In genomic region chr16:70162041-70162451, GRCh38 we compare ENCODE assay signal across 9 cellular contexts. TPM values are rescaled to one million over a fixed set of nuclear protein-coding genes. Genes with fewer than 3 reads are reported as not detected.
DNase-seq lines count a peak whose midpoint lies in the region; ATAC-seq and TF ChIP-seq lines count a peak whose summit lies in the region.
"Had no signal": no experiment of that assay in that cellular context is flagged by ENCODE, and none has a peak within 500 bp of the region (broad histone marks: within the 10 kb centered on the region; RNA-seq: fewer than 3 reads in every experiment).

No MANE protein-coding gene starts in this region.

- peaks cover 35% of the 10 kb centered on the region for H3K36me3 ChIP-seq in CD8-positive, alpha-beta memory T cell (ENCODE audit: insufficient read depth, low read length)
- peaks cover 43% of the 10 kb centered on the region for H3K36me3 ChIP-seq in endodermal cell (ENCODE audit: control insufficient read depth, insufficient read depth, low read length)
- peaks cover 5 to 58% (median 18%) of the 10 kb centered on the region in 3 experiments for H3K36me3 ChIP-seq in naive thymus-derived CD4-positive, alpha-beta T cell (ENCODE audit: control insufficient read depth in 2 of 3, insufficient read depth in 3 of 3, low read length in 3 of 3)

- no peaks in the 10 kb centered on the region for H3K9me3 Mint-ChIP-seq in CD8-positive, alpha-beta memory T cell
- H3K9me3 Mint-ChIP-seq in endodermal cell, result no peaks in the 10 kb centered on the region
- H3K9me3 Mint-ChIP-seq in naive thymus-derived CD4-positive, alpha-beta T cell, result no peaks in the 10 kb centered on the region
- H3K9me3 Mint-ChIP-seq in stimulated activated naive B cell treated with anti-CD40 and anti-IgM and Interleukin-4, amounts not matched to agents 10 μg/mL and 1 μg/mL and 100 μg/mL, for 72 hours, result no peaks in the 10 kb centered on the region
- H3K9me3 Mint-ChIP-seq: T-cell had no signal

- H3K4me1 ChIP-seq in CD8-positive, alpha-beta memory T cell (ENCODE audit: insufficient read depth, low read length), result no peaks in the 10 kb centered on the region
- H3K4me1 ChIP-seq in endodermal cell (ENCODE audit: control insufficient read depth, insufficient read depth, low read length), result peaks cover 5% of the 10 kb centered on the region
- H3K4me1 ChIP-seq in naive thymus-derived CD4-positive, alpha-beta T cell (ENCODE audit: control insufficient read depth in 2 of 2, insufficient read depth in 2 of 2, low read length in 2 of 2), result no peaks in the 10 kb centered on the region

- H3K4me3 Mint-ChIP-seq in CD8-positive, alpha-beta memory T cell, result no peak overlapping the region
- no peak overlapping the region for H3K4me3 Mint-ChIP-seq in endodermal cell
- no peak overlapping the region for H3K4me3 Mint-ChIP-seq in naive thymus-derived CD4-positive, alpha-beta T cell
- H3K4me3 Mint-ChIP-seq in stimulated activated naive B cell treated with anti-CD40 and anti-IgM and Interleukin-4, amounts not matched to agents 10 μg/mL and 1 μg/mL and 100 μg/mL, for 72 hours, result no peak overlapping the region
- H3K4me3 Mint-ChIP-seq: T-cell had no signal

- H3K27ac ChIP-seq in CD8-positive, alpha-beta memory T cell (ENCODE audit: low read depth, low read length), result no peak overlapping the region
- H3K27ac ChIP-seq in endodermal cell (ENCODE audit: low read depth, low read length), result no peak overlapping the region
- H3K27ac ChIP-seq in naive thymus-derived CD4-positive, alpha-beta T cell (ENCODE audit: low read depth, low read length), result peak overlapping the region; percentile 32

- no peak overlapping the region for H3K9ac ChIP-seq in endodermal cell (ENCODE audit: extremely low read depth, low read length, poor library complexity, severe bottlenecking)

- POLR2A ChIA-PET in CD8-positive, alpha-beta memory T cell (lab: Charles Lee), result no interaction called here
- POLR2A ChIA-PET in naive thymus-derived CD4-positive, alpha-beta T cell (lab: Charles Lee), result no interaction called here

- H3K27me3 Mint-ChIP-seq in CD8-positive, alpha-beta memory T cell, result no peaks in the 10 kb centered on the region
- H3K27me3 Mint-ChIP-seq in endodermal cell (ENCODE audit: insufficient read depth), result no peaks in the 10 kb centered on the region
- no peaks in the 10 kb centered on the region for H3K27me3 Mint-ChIP-seq in naive thymus-derived CD4-positive, alpha-beta T cell
- no peaks in the 10 kb centered on the region for H3K27me3 Mint-ChIP-seq in stimulated activated naive B cell treated with anti-CD40 and anti-IgM and Interleukin-4, amounts not matched to agents 10 μg/mL and 1 μg/mL and 100 μg/mL, for 72 hours
- H3K27me3 Mint-ChIP-seq: T-cell had no signal

- H3K36me3 Mint-ChIP-seq in CD8-positive, alpha-beta memory T cell, result peaks cover 0 to 20% (median 14%) of the 10 kb centered on the region in 3 donors
- H3K36me3 Mint-ChIP-seq in endodermal cell (ENCODE audit: low read depth), result peaks cover 9% of the 10 kb centered on the region
- H3K36me3 Mint-ChIP-seq in naive thymus-derived CD4-positive, alpha-beta T cell, result peaks cover 5 to 12% (median 7%) of the 10 kb centered on the region in 5 donors
- H3K36me3 Mint-ChIP-seq in stimulated activated naive B cell treated with anti-CD40 and anti-IgM and Interleukin-4, amounts not matched to agents 10 μg/mL and 1 μg/mL and 100 μg/mL, for 72 hours, result peaks cover 11 to 17% of the 10 kb centered on the region in 2 donors

- no peaks in the 10 kb centered on the region for H3K9me3 ChIP-seq in CD8-positive, alpha-beta memory T cell (ENCODE audit: low read length)
- no peaks in the 10 kb centered on the region for H3K9me3 ChIP-seq in endodermal cell (ENCODE audit: control insufficient read depth, low read length)
- H3K9me3 ChIP-seq in naive thymus-derived CD4-positive, alpha-beta T cell (ENCODE audit: control insufficient read depth in 2 of 3, low read length in 3 of 3), result no peaks in the 10 kb centered on the region

- CTCF ChIA-PET in CD8-positive, alpha-beta memory T cell (lab: Charles Lee), result no interaction called here
- CTCF ChIA-PET in naive thymus-derived CD4-positive, alpha-beta T cell (lab: Charles Lee), result interaction anchor here (0.6 to 0.7 kb wide), 2 partner anchors 126 to 167 kb away, joined by 7 read pairs; no protein-coding TSS in a partner anchor

- TF ChIP-seq CTCF in endodermal cell (conservative IDR thresholded peaks at IDR 0.05), result no peak

- H3K27ac Mint-ChIP-seq in CD8-positive, alpha-beta memory T cell, result peak overlapping the region in 5 of 8 donors; percentile 8 to 87 (median 36)
- peak overlapping the region; percentile 86 for H3K27ac Mint-ChIP-seq in endodermal cell
- H3K27ac Mint-ChIP-seq in naive thymus-derived CD4-positive, alpha-beta T cell, result peak overlapping the region in 5 of 9 donors; percentile 9 to 41 (median 22)
- no peak overlapping the region for H3K27ac Mint-ChIP-seq in stimulated activated naive B cell treated with anti-CD40 and anti-IgM and Interleukin-4, amounts not matched to agents 10 μg/mL and 1 μg/mL and 100 μg/mL, for 72 hours

- H3K4me3 ChIP-seq in CD8-positive, alpha-beta memory T cell (ENCODE audit: low read length), result no peak overlapping the region
- H3K4me3 ChIP-seq in endodermal cell (ENCODE audit: low read length), result no peak overlapping the region
- H3K4me3 ChIP-seq in naive thymus-derived CD4-positive, alpha-beta T cell (ENCODE audit: low read length), result no peak overlapping the region

- peaks cover 4 to 5% (median 4%) of the 10 kb centered on the region in 3 donors for H3K4me1 Mint-ChIP-seq in CD8-positive, alpha-beta memory T cell
- peaks cover 8% of the 10 kb centered on the region for H3K4me1 Mint-ChIP-seq in endodermal cell
- H3K4me1 Mint-ChIP-seq in naive thymus-derived CD4-positive, alpha-beta T cell, result peaks cover 4 to 6% (median 5%) of the 10 kb centered on the region in 7 donors
- H3K4me1 Mint-ChIP-seq in stimulated activated naive B cell treated with anti-CD40 and anti-IgM and Interleukin-4, amounts not matched to agents 10 μg/mL and 1 μg/mL and 100 μg/mL, for 72 hours, result peaks cover 3 to 7% of the 10 kb centered on the region in 2 donors

- no peak for DNase-seq in CD8-positive, alpha-beta memory T cell
- DNase-seq in HuH-7 (ENCODE audit: low spot score), result peak; percentile 43
- no peak for DNase-seq in endodermal cell
- no peak for DNase-seq in naive thymus-derived CD4-positive, alpha-beta T cell
- DNase-seq in KG1 (lab: John Stamatoyannopoulos, UW), result no peak
- no peak for DNase-seq in GM19238 (ENCODE audit: insufficient read length, low spot score)
- DNase-seq in stimulated activated naive B cell treated with anti-CD40 and anti-IgM and Interleukin-4, amounts not matched to agents 10 μg/mL and 1 μg/mL and 100 μg/mL, for 72 hours, result no peak
- DNase-seq in AML-193 (lab: John Stamatoyannopoulos, UW), result no peak

- no peak for ATAC-seq in naive thymus-derived CD4-positive, alpha-beta T cell
- no peak for ATAC-seq in stimulated activated naive B cell treated with anti-CD40 and anti-IgM and Interleukin-4, amounts not matched to agents 10 μg/mL and 1 μg/mL and 100 μg/mL, for 72 hours (replicated peaks)
- ATAC-seq: T-cell had no signal

- H3K27me3 ChIP-seq in CD8-positive, alpha-beta memory T cell (ENCODE audit: insufficient read depth, low read length, poor library complexity, severe bottlenecking), result no peaks in the 10 kb centered on the region
- no peaks in the 10 kb centered on the region for H3K27me3 ChIP-seq in endodermal cell (ENCODE audit: control insufficient read depth, insufficient read depth, low read length, poor library complexity, severe bottlenecking)
- H3K27me3 ChIP-seq in naive thymus-derived CD4-positive, alpha-beta T cell (ENCODE audit: control insufficient read depth in 2 of 2, insufficient read depth in 2 of 2, low read length in 2 of 2), result no peaks in the 10 kb centered on the region

- intact Hi-C loops in naive thymus-derived CD4-positive, alpha-beta T cell (cut with micrococcal nuclease), result no loop called here

- WGBS in endodermal cell (ENCODE audit: insufficient coverage in 1 of 2, insufficient read length in 1 of 2), 2 experiments, result 86 to 87% methylated on average over 4 to 7 of the region's 7 CpGs

RNA-seq across cellular contexts. Expression of gene CLEC18C, which starts 11.5 kb away (rescaled TPM):
- under 1 TPM; 0.42 to 0.79 TPM for total RNA-seq in CD8-positive, alpha-beta memory T cell
- not detected for polyA plus RNA-seq in CD8-positive, alpha-beta memory T cell
- under 1 TPM in 1 of 2 donors, not detected in 1; 0.20 TPM for total RNA-seq in endodermal cell
- 9.4 TPM for polyA plus RNA-seq in endodermal cell (2013, experiment 1 of 2)
- polyA plus RNA-seq in endodermal cell (2013, experiment 2 of 2), result 8.3 TPM
- total RNA-seq in naive thymus-derived CD4-positive, alpha-beta T cell, result 1 to 10 TPM in 3 of 5 experiments, under 1 TPM in 1, not detected in 1; 0.89 to 2.0 (median 1.2) TPM
- polyA plus RNA-seq in naive thymus-derived CD4-positive, alpha-beta T cell, result not detected

RNA-seq across cellular contexts. Expression of gene PDPR, which starts 47.9 kb away (rescaled TPM):
- total RNA-seq in CD8-positive, alpha-beta memory T cell, result 10 to 100 TPM; 21.1 to 21.8 TPM
- 11.5 TPM for polyA plus RNA-seq in CD8-positive, alpha-beta memory T cell
- 10 to 100 TPM; 28.3 to 28.6 TPM for total RNA-seq in endodermal cell
- polyA plus RNA-seq in endodermal cell (2013, experiment 1 of 2), result 25.7 TPM
- 23.8 TPM for polyA plus RNA-seq in endodermal cell (2013, experiment 2 of 2)
- total RNA-seq in naive thymus-derived CD4-positive, alpha-beta T cell, result 10 to 100 TPM; 35.0 to 42.8 (median 37.9) TPM
- polyA plus RNA-seq in naive thymus-derived CD4-positive, alpha-beta T cell, result 10 to 100 TPM in 1 of 2 donors, 1 to 10 TPM in 1; 6.0 to 12.7 TPM
